16 cellular contexts compared by ENCODE assay signal in the genomic region with DNA sequence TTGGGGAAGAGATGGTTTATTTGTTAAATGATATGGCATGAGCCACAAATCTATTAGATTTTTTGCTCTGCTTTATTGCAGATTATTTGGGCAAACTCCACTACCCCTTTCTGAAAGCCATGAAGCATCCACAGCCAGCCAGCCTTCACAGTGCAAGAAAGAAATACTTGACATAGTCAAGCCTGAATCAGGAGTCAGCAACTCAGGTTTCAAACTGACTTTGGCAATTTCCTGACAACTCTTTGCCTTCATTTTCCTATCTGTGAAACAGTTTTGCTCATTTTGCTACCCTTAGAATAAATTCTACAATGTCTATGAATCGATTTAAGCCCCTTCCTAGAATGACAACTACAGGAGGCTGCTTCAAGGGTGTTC.
A peak's percentile ranks its signal among the peaks of the same experiment; 100 is the strongest.
DNase-seq lines count a peak whose midpoint lies in the region; ATAC-seq and TF ChIP-seq lines count a peak whose summit lies in the region.
"Had no signal": no experiment of that assay in that cellular context is flagged by ENCODE, and none has a peak within 500 bp of the region (broad histone marks: within the 10 kb centered on the region; RNA-seq: fewer than 3 reads in every experiment).

No MANE protein-coding gene starts in this region.

- no peaks in the 10 kb centered on the region for H3K9me3 Mint-ChIP-seq in activated naive CD4-positive, alpha-beta T cell treated with anti-CD3 and anti-CD28 coated beads for 36 hours
- H3K9me3 Mint-ChIP-seq in CD4-positive, alpha-beta memory T cell, result no peaks in the 10 kb centered on the region
- peaks cover 9% of the 10 kb centered on the region for H3K9me3 Mint-ChIP-seq in activated naive CD8-positive, alpha-beta T cell treated with anti-CD3 and anti-CD28 coated beads, Interleukin-2, amount 50 U/mL, for 24 hours

- H3K36me3 Mint-ChIP-seq in activated naive CD4-positive, alpha-beta T cell treated with anti-CD3 and anti-CD28 coated beads for 36 hours (ENCODE audit: low read depth), result no peaks in the 10 kb centered on the region
- no peaks in the 10 kb centered on the region for H3K36me3 Mint-ChIP-seq in CD4-positive, alpha-beta memory T cell
- H3K36me3 Mint-ChIP-seq in activated naive CD8-positive, alpha-beta T cell treated with anti-CD3 and anti-CD28 coated beads, Interleukin-2, amount 50 U/mL, for 24 hours (ENCODE audit: low read depth), result peaks cover 2% of the 10 kb centered on the region

- peak; percentile 23 for DNase-seq in activated naive CD4-positive, alpha-beta T cell treated with anti-CD3 and anti-CD28 coated beads for 36 hours
- no peak for DNase-seq in activated naive CD4-positive, alpha-beta T cell (lab: John Stamatoyannopoulos, UW)
- DNase-seq in CD4-positive, alpha-beta memory T cell, result no peak
- no peak for DNase-seq in activated naive CD8-positive, alpha-beta T cell treated with anti-CD3 and anti-CD28 coated beads, Interleukin-2, amount 50 U/mL, for 24 hours
- DNase-seq in sciatic nerve (ENCODE audit: low spot score), result no peak
- no peak for DNase-seq in upper lobe of right lung
- DNase-seq: BE2C, GF-D8, GOT3, HFFc6, MV-4-11, NCI-H1417 treated with DMSO at 0.1 percent for 48 hours, NCI-H2029, NCI-H2171 treated with DMSO at 0.1 percent for 48 hours, NCI-H774 had no signal

- H3K4me3 Mint-ChIP-seq in activated naive CD4-positive, alpha-beta T cell treated with anti-CD3 and anti-CD28 coated beads for 36 hours, result no peak overlapping the region
- H3K4me3 Mint-ChIP-seq in CD4-positive, alpha-beta memory T cell, result peak overlapping the region in 2 of 8 donors; percentile 3 to 41
- no peak overlapping the region for H3K4me3 Mint-ChIP-seq in activated naive CD8-positive, alpha-beta T cell treated with anti-CD3 and anti-CD28 coated beads, Interleukin-2, amount 50 U/mL, for 24 hours
- H3K4me3 Mint-ChIP-seq: HFFc6 had no signal

- intact Hi-C loops in activated naive CD4-positive, alpha-beta T cell treated with anti-CD3 and anti-CD28 coated beads for 36 hours (cut with micrococcal nuclease), result loop anchor here (10.0 kb wide), 2 partner anchors 340 to 970 kb away; no protein-coding TSS in a partner anchor
- intact Hi-C loops in CD4-positive, alpha-beta memory T cell (cut with micrococcal nuclease), result no loop called here
- intact Hi-C loops in sciatic nerve (cut with DNase I) (no loop called here), upper lobe of right lung (cut with DNase I) (no loop called here)

- no peaks in the 10 kb centered on the region for H3K36me3 ChIP-seq in CD4-positive, alpha-beta memory T cell (ENCODE audit: insufficient read depth, low read length)
- H3K36me3 ChIP-seq in upper lobe of right lung, result no peaks in the 10 kb centered on the region
- H3K36me3 ChIP-seq: BE2C had no signal

- no peak overlapping the region for H3K4me3 ChIP-seq in CD4-positive, alpha-beta memory T cell (ENCODE audit: low read length in 2 of 2)
- no peak overlapping the region for H3K4me3 ChIP-seq in upper lobe of right lung

- peaks cover 15% of the 10 kb centered on the region for H3K4me1 ChIP-seq in CD4-positive, alpha-beta memory T cell (ENCODE audit: insufficient read depth, low read length)
- no peaks in the 10 kb centered on the region for H3K4me1 ChIP-seq in upper lobe of right lung
- H3K4me1 ChIP-seq: BE2C had no signal

- H3K27ac ChIP-seq in CD4-positive, alpha-beta memory T cell (ENCODE audit: low read depth, low read length), result no peak overlapping the region
- no peak overlapping the region for H3K27ac ChIP-seq in upper lobe of right lung

- H3K4me1 Mint-ChIP-seq in activated naive CD4-positive, alpha-beta T cell treated with anti-CD3 and anti-CD28 coated beads for 36 hours (ENCODE audit: low read depth), result peaks cover 33% of the 10 kb centered on the region
- peaks cover 16 to 31% (median 18%) of the 10 kb centered on the region in 4 donors for H3K4me1 Mint-ChIP-seq in CD4-positive, alpha-beta memory T cell
- peaks cover 47% of the 10 kb centered on the region for H3K4me1 Mint-ChIP-seq in activated naive CD8-positive, alpha-beta T cell treated with anti-CD3 and anti-CD28 coated beads, Interleukin-2, amount 50 U/mL, for 24 hours

- peaks cover 2% of the 10 kb centered on the region for H3K27me3 Mint-ChIP-seq in activated naive CD4-positive, alpha-beta T cell treated with anti-CD3 and anti-CD28 coated beads for 36 hours (ENCODE audit: low read depth)
- H3K27me3 Mint-ChIP-seq in CD4-positive, alpha-beta memory T cell, result no peaks in the 10 kb centered on the region
- no peaks in the 10 kb centered on the region for H3K27me3 Mint-ChIP-seq in activated naive CD8-positive, alpha-beta T cell treated with anti-CD3 and anti-CD28 coated beads, Interleukin-2, amount 50 U/mL, for 24 hours

- POLR2A ChIA-PET in CD4-positive, alpha-beta memory T cell (lab: Charles Lee; ENCODE audit: partially characterized antibody), result no interaction called here

- no peak for ATAC-seq in activated naive CD8-positive, alpha-beta T cell treated with anti-CD3 and anti-CD28 coated beads, Interleukin-2, amount 50 U/mL, for 24 hours
- peak; percentile 54 for ATAC-seq in sciatic nerve
- ATAC-seq in GM18873 (IDR thresholded peaks at IDR 0.05; ENCODE audit: low FRiP score, unreplicated experiment), result no peak
- no peak for ATAC-seq in upper lobe of right lung

- no peaks in the 10 kb centered on the region for H3K27me3 ChIP-seq in CD4-positive, alpha-beta memory T cell (ENCODE audit: insufficient read depth, low read length)
- no peaks in the 10 kb centered on the region for H3K27me3 ChIP-seq in upper lobe of right lung
- H3K27me3 ChIP-seq: BE2C had no signal

- no peak overlapping the region for H3K27ac Mint-ChIP-seq in activated naive CD4-positive, alpha-beta T cell treated with anti-CD3 and anti-CD28 coated beads for 36 hours
- peak overlapping the region in 4 of 7 donors; percentile 13 to 74 (median 40) for H3K27ac Mint-ChIP-seq in CD4-positive, alpha-beta memory T cell
- peak overlapping the region; percentile 64 for H3K27ac Mint-ChIP-seq in activated naive CD8-positive, alpha-beta T cell treated with anti-CD3 and anti-CD28 coated beads, Interleukin-2, amount 50 U/mL, for 24 hours
- H3K27ac Mint-ChIP-seq: HFFc6 had no signal

- no peak for TF ChIP-seq CTCF in upper lobe of right lung (IDR thresholded peaks at IDR 0.05)

- CTCF ChIA-PET in activated naive CD4-positive, alpha-beta T cell treated with anti-CD3 and anti-CD28 coated beads for 36 hours (lab: Charles Lee), result interaction anchor here (4.6 kb wide), 1 partner anchor 83 kb away, joined by 14 read pairs; no protein-coding TSS in a partner anchor
- CTCF ChIA-PET in CD4-positive, alpha-beta memory T cell (lab: Charles Lee; ENCODE audit: partially characterized antibody), result no interaction called here

- no peaks in the 10 kb centered on the region for H3K9me3 ChIP-seq in CD4-positive, alpha-beta memory T cell (ENCODE audit: control insufficient read depth in 1 of 2, low read length in 2 of 2)
- H3K9me3 ChIP-seq in upper lobe of right lung, result no peaks in the 10 kb centered on the region
- H3K9me3 ChIP-seq: BE2C had no signal
